7 cellular contexts compared by ENCODE assay signal in the genomic region with DNA sequence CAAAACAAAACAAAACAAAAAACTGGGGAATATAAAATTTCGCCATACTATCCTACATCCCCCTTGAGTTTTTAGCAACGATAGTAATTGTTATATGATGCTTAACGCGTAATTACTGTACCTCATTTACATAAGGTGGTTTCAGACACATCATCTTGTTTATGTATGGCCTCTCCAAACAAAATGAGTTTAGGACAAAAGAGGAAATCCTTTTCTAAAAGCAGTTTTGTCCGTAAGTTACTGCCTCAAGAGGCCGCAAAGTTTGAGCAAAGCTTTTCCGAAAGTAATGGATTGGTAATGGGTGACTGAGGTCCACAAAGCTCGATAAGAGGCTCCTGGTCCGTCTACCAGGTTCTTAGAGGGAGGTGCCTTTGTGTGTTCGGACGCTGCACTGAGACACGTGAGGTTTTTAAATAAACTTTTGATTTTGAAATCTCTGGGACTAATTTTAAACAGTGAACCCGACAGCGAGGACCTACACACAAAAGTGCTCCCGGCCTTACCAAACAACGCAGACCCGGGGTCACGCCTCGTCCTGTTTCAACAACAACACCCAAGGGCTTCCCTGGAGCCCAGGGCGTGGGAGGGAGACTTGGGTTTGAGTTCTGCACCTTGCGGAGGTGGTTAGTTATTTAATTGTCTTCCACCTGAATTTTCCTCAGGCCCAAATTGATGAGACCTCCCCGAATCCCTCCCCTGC. TPM values are rescaled to one million over a fixed set of nuclear protein-coding genes. Genes with fewer than 3 reads are reported as not detected.
A peak's percentile ranks its signal among the peaks of the same experiment; 100 is the strongest.
DNase-seq lines count a peak whose midpoint lies in the region; ATAC-seq, FAIRE-seq and TF ChIP-seq lines count a peak whose summit lies in the region.

No MANE protein-coding gene starts in this region.

- ATAC-seq in GM19372 (IDR thresholded peaks at IDR 0.05; ENCODE audit: low read depth, unreplicated experiment): peak; percentile 11
- ATAC-seq in naive B cell (ENCODE audit: low read depth in 2 of 2): peak; percentile 1 to 4
- no peak for ATAC-seq in GM18511 (IDR thresholded peaks at IDR 0.05; ENCODE audit: unreplicated experiment)

- intact Hi-C loops in dorsolateral prefrontal cortex (cut with DNase I): loop anchor here in 1 of 2 donors (2.0 kb wide), 1 partner anchor 22 kb away; the partner anchor contains the start of gene MAP2K5

- no peak for FAIRE-seq in urothelium cell line (lab: Jason Lieb, UNC)

- H3K27me3 Mint-ChIP-seq in naive B cell: no peaks in the 10 kb centered on the region

- H3K4me3 ChIP-seq in NB4 (ENCODE audit: low read depth, low read length): peak overlapping the region; percentile 77
- peak overlapping the region; percentile 71 to 98 (median 91) for H3K4me3 ChIP-seq in dorsolateral prefrontal cortex

- peak overlapping the region; percentile 85 to 96 (median 94) for H3K4me3 Mint-ChIP-seq in naive B cell

- TF ChIP-seq POLR2A in NB4 (IDR thresholded peaks at IDR 0.05; ENCODE audit: extremely low read depth, insufficient read length): no peak

- no peaks in the 10 kb centered on the region for H3K27me3 ChIP-seq in dorsolateral prefrontal cortex

- DNase-seq in NB4 (ENCODE audit: low read depth) (no peak), dorsolateral prefrontal cortex (no peak), naive B cell (no peak), NCI-H524 treated with DMSO at 0.1 percent for 48 hours (lab: John Stamatoyannopoulos, UW) (no peak), urothelium cell line (ENCODE audit: low spot score) (no peak)

- peak overlapping the region; percentile 9 to 98 (median 93) for H3K27ac ChIP-seq in dorsolateral prefrontal cortex

- no peak for TF ChIP-seq CTCF in NB4 (IDR thresholded peaks at IDR 0.05; ENCODE audit: low read depth, low read length)
- TF ChIP-seq CTCF in dorsolateral prefrontal cortex (IDR thresholded peaks at IDR 0.05 in 54 of 56, conservative IDR thresholded peaks at IDR 0.05 in 2 of 56; ENCODE audit: low read depth in 1 of 56, partially characterized antibody in 56 of 56): peak in 1 of 56 donors; percentile 8

- no peaks in the 10 kb centered on the region for H3K9me3 Mint-ChIP-seq in naive B cell

- H3K4me1 Mint-ChIP-seq in naive B cell: peaks cover 9 to 33% (median 22%) of the 10 kb centered on the region in 3 donors

- peaks cover 0 to 6% of the 10 kb centered on the region in 2 donors for H3K36me3 Mint-ChIP-seq in naive B cell

- H3K27ac Mint-ChIP-seq in naive B cell: peak overlapping the region; percentile 91 to 97 (median 95)

RNA-seq across cellular contexts. Expression of gene C15orf61, which starts 0.5 kb away (rescaled TPM):
- total RNA-seq in dorsolateral prefrontal cortex: 10 to 100 TPM; 10.8 to 35.1 (median 19.3) TPM
- 1 to 10 TPM; 3.5 to 8.9 (median 6.0) TPM for polyA plus RNA-seq in naive B cell (ENCODE audit: low read depth in 6 of 6)

RNA-seq across cellular contexts. Expression of gene MAP2K5, which starts 22.1 kb away (rescaled TPM):
- 10 to 100 TPM; 31.3 to 69.6 (median 47.1) TPM for total RNA-seq in dorsolateral prefrontal cortex
- 10 to 100 TPM; 11.4 to 23.1 (median 14.7) TPM for polyA plus RNA-seq in naive B cell (ENCODE audit: low read depth in 6 of 6)
